Comparison of ENCODE assay signal across 8 cellular contexts in genomic region chr5:95960802-95961616, GRCh38. TPM values are rescaled to one million over a fixed set of nuclear protein-coding genes. Genes with fewer than 3 reads are reported as not detected.
A peak's percentile ranks its signal among the peaks of the same experiment; 100 is the strongest.
DNase-seq lines count a peak whose midpoint lies in the region; ATAC-seq lines count a peak whose summit lies in the region.

No MANE protein-coding gene starts in this region.

- peak; percentile 77 for ATAC-seq in GM18511 (IDR thresholded peaks at IDR 0.05; ENCODE audit: unreplicated experiment)
- peak; percentile 55 for ATAC-seq in HG03045 (IDR thresholded peaks at IDR 0.05; ENCODE audit: unreplicated experiment)
- ATAC-seq in activated CD8-positive, alpha-beta T cell treated with anti-CD3 and anti-CD28 coated beads, Interleukin-2, amount 10 ng/mL, durations not matched to agents 7 days and 5 days, result peak; percentile 69
- ATAC-seq in memory B cell (ENCODE audit: low read depth), result peak; percentile 64

- no peaks in the 10 kb centered on the region for H3K36me3 Mint-ChIP-seq in activated CD8-positive, alpha-beta T cell treated with anti-CD3 and anti-CD28 coated beads, Interleukin-2, amount 10 ng/mL, durations not matched to agents 7 days and 5 days (ENCODE audit: low read depth)
- peaks cover 2% of the 10 kb centered on the region for H3K36me3 Mint-ChIP-seq in memory B cell

- peaks cover 44% of the 10 kb centered on the region for H3K4me1 Mint-ChIP-seq in activated CD8-positive, alpha-beta T cell treated with anti-CD3 and anti-CD28 coated beads, Interleukin-2, amount 10 ng/mL, durations not matched to agents 7 days and 5 days (ENCODE audit: low read depth)
- H3K4me1 Mint-ChIP-seq in memory B cell, result peaks cover 39% of the 10 kb centered on the region

- CTCF ChIA-PET in activated CD8-positive, alpha-beta T cell treated with anti-CD3 and anti-CD28 coated beads, Interleukin-2, amount 10 ng/mL, durations not matched to agents 7 days and 5 days (lab: Charles Lee), result interaction anchor here (0.7 to 5.7 kb wide), 15 partner anchors 12 to 384 kb away, joined by 3 to 33 read pairs (median 4); no protein-coding TSS in a partner anchor

- H3K36me3 ChIP-seq in effector memory CD4-positive, alpha-beta T cell (ENCODE audit: control insufficient read depth, insufficient read depth, low read length), result no peaks in the 10 kb centered on the region

- peak overlapping the region; percentile 94 for H3K4me3 Mint-ChIP-seq in activated CD8-positive, alpha-beta T cell treated with anti-CD3 and anti-CD28 coated beads, Interleukin-2, amount 10 ng/mL, durations not matched to agents 7 days and 5 days
- peak overlapping the region; percentile 99 for H3K4me3 Mint-ChIP-seq in memory B cell

- peaks cover 10% of the 10 kb centered on the region for H3K4me1 ChIP-seq in effector memory CD4-positive, alpha-beta T cell (ENCODE audit: control insufficient read depth, insufficient read depth, low read length, poor library complexity, severe bottlenecking)

- H3K4me3 ChIP-seq in effector memory CD4-positive, alpha-beta T cell (ENCODE audit: insufficient read depth, low read depth, low read length, poor library complexity, severe bottlenecking), result peak overlapping the region; percentile 89

- no peaks in the 10 kb centered on the region for H3K9me3 Mint-ChIP-seq in activated CD8-positive, alpha-beta T cell treated with anti-CD3 and anti-CD28 coated beads, Interleukin-2, amount 10 ng/mL, durations not matched to agents 7 days and 5 days (ENCODE audit: insufficient read depth)
- H3K9me3 Mint-ChIP-seq in memory B cell, result no peaks in the 10 kb centered on the region

- H3K27ac ChIP-seq in effector memory CD4-positive, alpha-beta T cell (ENCODE audit: insufficient read depth, low read length, poor library complexity, severe bottlenecking), result peak overlapping the region; percentile 80

- POLR2A ChIA-PET in activated CD8-positive, alpha-beta T cell treated with anti-CD3 and anti-CD28 coated beads, Interleukin-2, amount 10 ng/mL, durations not matched to agents 7 days and 5 days (lab: Charles Lee), result interaction anchor here (0.6 to 2.5 kb wide), 2 partner anchors 11 to 903 kb away, joined by 3 to 10 read pairs; no protein-coding TSS in a partner anchor

- peak; percentile 74 for DNase-seq in AG08395 (ENCODE audit: low spot score)
- DNase-seq in NCI-H460 (ENCODE audit: extremely low read depth, low read depth), result peak; percentile 71
- DNase-seq in activated CD8-positive, alpha-beta T cell treated with anti-CD3 and anti-CD28 coated beads, Interleukin-2, amount 10 ng/mL, durations not matched to agents 7 days and 5 days, result peak; percentile 77
- peak; percentile 58 to 64 (median 59) for DNase-seq in effector memory CD4-positive, alpha-beta T cell
- peak; percentile 88 for DNase-seq in memory B cell (ENCODE audit: low spot score in 2 of 2)
- peak; percentile 45 to 62 (median 48) for DNase-seq in stimulated activated CD4-positive, alpha-beta T cell treated with anti-CD3 and anti-CD28 coated beads, TNF-alpha, amount 100 ng/mL, for 4 hours (ENCODE audit: low read depth in 3 of 3)

- H3K9me3 ChIP-seq in effector memory CD4-positive, alpha-beta T cell (ENCODE audit: control insufficient read depth, low read length), result no peaks in the 10 kb centered on the region

- peak overlapping the region; percentile 98 for H3K27ac Mint-ChIP-seq in activated CD8-positive, alpha-beta T cell treated with anti-CD3 and anti-CD28 coated beads, Interleukin-2, amount 10 ng/mL, durations not matched to agents 7 days and 5 days
- H3K27ac Mint-ChIP-seq in memory B cell, result peak overlapping the region; percentile 99

- H3K27me3 Mint-ChIP-seq in activated CD8-positive, alpha-beta T cell treated with anti-CD3 and anti-CD28 coated beads, Interleukin-2, amount 10 ng/mL, durations not matched to agents 7 days and 5 days (ENCODE audit: low read depth), result peaks cover 3% of the 10 kb centered on the region
- no peaks in the 10 kb centered on the region for H3K27me3 Mint-ChIP-seq in memory B cell

- H3K27me3 ChIP-seq in effector memory CD4-positive, alpha-beta T cell (replicated peaks; ENCODE audit: control insufficient read depth, insufficient read depth, low read length, poor library complexity, severe bottlenecking), result no peaks in the 10 kb centered on the region

RNA-seq across cellular contexts. Expression of gene ELL2, which starts 0.6 kb away (rescaled TPM):
- 87.5 and 92.3 TPM in 2 replicates for total RNA-seq in NCI-H460 (2014; rRNA removed; shearing (Covaris generic))
- polyA plus RNA-seq in NCI-H460 (2014; cell fraction: nucleus; rRNA removed), result 26.8 and 42.5 TPM in 2 replicates
- total RNA-seq in activated CD8-positive, alpha-beta T cell treated with anti-CD3 and anti-CD28 coated beads, Interleukin-2, amount 10 ng/mL, durations not matched to agents 7 days and 5 days, result 10 to 100 TPM; 11.0 to 11.1 TPM

Comparison
In these comparisons a context has a peak if more than half of its experiments do, and no peak if none do; other contexts are left out.
1. Peak in every context shown above with its lines: DNase-seq, ATAC-seq, H3K4me3 ChIP-seq and H3K27ac ChIP-seq.